Comparison of ENCODE assay signal across 8 cellular contexts in genomic region chr2:111772180-111772579, GRCh38.
DNase-seq lines count a peak whose midpoint lies in the region; ATAC-seq, FAIRE-seq and TF ChIP-seq lines count a peak whose summit lies in the region.
"Not testable (repeated sequence)": the region's sequence is repeated elsewhere in the genome, so short reads cannot be mapped to it uniquely, and the experiment has no call there.

No MANE protein-coding gene starts in this region.

- not testable (repeated sequence) for H3K9ac ChIP-seq in HCT116 (ENCODE audit: low read length); astrocyte (ENCODE audit: low read length)

- not testable (repeated sequence) for H3K27me3 Mint-ChIP-seq in CD4-positive, CD25-positive, alpha-beta regulatory T cell; astrocyte (ENCODE audit: low read depth, unreplicated experiment); natural killer cell (ENCODE audit: low read depth in 2 of 2)

- peak; percentile 52 to 85 for ATAC-seq in CD4-positive, CD25-positive, alpha-beta regulatory T cell (ENCODE audit: low read depth in 2 of 2)
- ATAC-seq in GM18867 (IDR thresholded peaks at IDR 0.05; ENCODE audit: unreplicated experiment) (peak; percentile 72), HCT116 (peak; percentile 99), HG03442 (IDR thresholded peaks at IDR 0.05; ENCODE audit: unreplicated experiment) (peak; percentile 52), SK-N-SH treated with all-trans-retinoic acid at 6 μM for 48 hours (peak; percentile 86), left cardiac atrium (peak; percentile 73 to 74), natural killer cell (peak; percentile 50 to 73 (median 57))

- H4K20me1 ChIP-seq in HCT116 (ENCODE audit: insufficient read depth); astrocyte (ENCODE audit: insufficient read depth, low read length): not testable (repeated sequence)

- not testable (repeated sequence) for H3K36me3 Mint-ChIP-seq in CD4-positive, CD25-positive, alpha-beta regulatory T cell; astrocyte (ENCODE audit: low read depth, unreplicated experiment); natural killer cell

- CTCF ChIA-PET in HCT116 (lab: Charles Lee) = not testable (repeated sequence)

- H3K4me3 Mint-ChIP-seq in CD4-positive, CD25-positive, alpha-beta regulatory T cell; astrocyte (ENCODE audit: unreplicated experiment); natural killer cell: not testable (repeated sequence)

- not testable (repeated sequence) for H3K79me2 ChIP-seq in HCT116 (ENCODE audit: insufficient read depth, low read length); astrocyte (ENCODE audit: insufficient read depth, low read length)

- H3K4me3 ChIP-seq in CD4-positive, CD25-positive, alpha-beta regulatory T cell (ENCODE audit: low read depth, low read length); HCT116 (replicated peaks in 1 of 2; ENCODE audit: low read depth in 1 of 2, low read length in 2 of 2); astrocyte (ENCODE audit: insufficient read depth, low read depth, low read length): not testable (repeated sequence)

- H3K4me2 ChIP-seq in HCT116 (ENCODE audit: low read length); astrocyte (ENCODE audit: low read length): not testable (repeated sequence)

- not testable (repeated sequence) for H3K9me3 ChIP-seq in CD4-positive, CD25-positive, alpha-beta regulatory T cell (ENCODE audit: control insufficient read depth in 2 of 2, low read length in 2 of 2); HCT116 (ENCODE audit: control insufficient read depth in 1 of 2, insufficient read depth in 1 of 2, low read depth in 1 of 2, low read length in 2 of 2); astrocyte (ENCODE audit: insufficient read depth, low read depth, low read length)

- H3K27ac Mint-ChIP-seq in CD4-positive, CD25-positive, alpha-beta regulatory T cell; astrocyte (ENCODE audit: unreplicated experiment); natural killer cell: not testable (repeated sequence)

- not testable (repeated sequence) for H3K9me3 Mint-ChIP-seq in CD4-positive, CD25-positive, alpha-beta regulatory T cell; astrocyte (ENCODE audit: unreplicated experiment); natural killer cell

- not testable (repeated sequence) for H3K27ac ChIP-seq in CD4-positive, CD25-positive, alpha-beta regulatory T cell (ENCODE audit: insufficient read depth, low read length, poor library complexity, severe bottlenecking); HCT116 (ENCODE audit: low read depth, low read length); astrocyte (ENCODE audit: low read depth, low read length)

- POLR2A ChIA-PET in HCT116 (lab: Charles Lee) = not testable (repeated sequence)

- not testable (repeated sequence) for TF ChIP-seq POLR2A in HCT116 (IDR thresholded peaks at IDR 0.05; ENCODE audit: borderline replicate concordance, extremely low read depth, insufficient read depth, insufficient read length)

- not testable (repeated sequence) for H3K4me1 ChIP-seq in CD4-positive, CD25-positive, alpha-beta regulatory T cell (ENCODE audit: control insufficient read depth, insufficient read depth, low read length, poor library complexity, severe bottlenecking); HCT116 (ENCODE audit: control insufficient read depth in 1 of 2, insufficient read depth in 2 of 2, low read length in 2 of 2); astrocyte (ENCODE audit: insufficient read depth, low read length)

- intact Hi-C loops in HCT116 (cut with micrococcal nuclease); left cardiac atrium (cut with DNase I); natural killer cell (cut with micrococcal nuclease): not testable (repeated sequence)

- RAD21 ChIA-PET in HCT116 (lab: Charles Lee; ENCODE audit: low non-redundant PET in 1 of 2, low total read pairs in 2 of 2, uncharacterized antibody in 2 of 2, unreplicated experiment in 2 of 2) = not testable (repeated sequence)

- TF ChIP-seq CTCF in HCT116 (IDR thresholded peaks at IDR 0.05 in 2 of 3, conservative IDR thresholded peaks at IDR 0.05 in 1 of 3; ENCODE audit: borderline replicate concordance in 1 of 3, insufficient read depth in 1 of 3, low read depth in 2 of 3, low read length in 2 of 3); astrocyte (IDR thresholded peaks at IDR 0.05; ENCODE audit: insufficient read depth, low read depth, low read length); natural killer cell (IDR thresholded peaks at IDR 0.05): not testable (repeated sequence)

- peak; percentile 13 for FAIRE-seq in astrocyte (lab: Jason Lieb, UNC)

- H3K27me3 ChIP-seq in CD4-positive, CD25-positive, alpha-beta regulatory T cell (ENCODE audit: control insufficient read depth, insufficient read depth, low read length); HCT116 (ENCODE audit: insufficient read depth, low read length); astrocyte (ENCODE audit: insufficient read depth, low read length): not testable (repeated sequence)

- H2AFZ ChIP-seq in HCT116 (ENCODE audit: low read depth, low read length, poor library complexity, severe bottlenecking); astrocyte (ENCODE audit: low read depth, low read length): not testable (repeated sequence)

- TF ChIP-seq RAD21 in HCT116 (IDR thresholded peaks at IDR 0.05; ENCODE audit: low read depth) = not testable (repeated sequence)

- DNase-seq in CD4-positive, CD25-positive, alpha-beta regulatory T cell; HCT116 (ENCODE audit: low read depth, low spot score); astrocyte (ENCODE audit: low read depth); left cardiac atrium; natural killer cell: not testable (repeated sequence)

- BruUV-seq in HCT116 (replicated peaks; lab: Mats Ljungman, UMichigan) = not testable (repeated sequence)

- not testable (repeated sequence) for H3K4me1 Mint-ChIP-seq in CD4-positive, CD25-positive, alpha-beta regulatory T cell; astrocyte (ENCODE audit: low read depth, unreplicated experiment); natural killer cell

- H3K9me2 ChIP-seq in HCT116 (ENCODE audit: insufficient read depth) = not testable (repeated sequence)

- not testable (repeated sequence) for H3K36me3 ChIP-seq in CD4-positive, CD25-positive, alpha-beta regulatory T cell (ENCODE audit: control insufficient read depth, insufficient read depth, low read length); HCT116 (ENCODE audit: control insufficient read depth in 1 of 2, insufficient read depth in 2 of 2, low read length in 2 of 2); astrocyte (ENCODE audit: insufficient read depth, low read length)
